ENCODE assay signal across 1 cellular context in the genomic region with DNA sequence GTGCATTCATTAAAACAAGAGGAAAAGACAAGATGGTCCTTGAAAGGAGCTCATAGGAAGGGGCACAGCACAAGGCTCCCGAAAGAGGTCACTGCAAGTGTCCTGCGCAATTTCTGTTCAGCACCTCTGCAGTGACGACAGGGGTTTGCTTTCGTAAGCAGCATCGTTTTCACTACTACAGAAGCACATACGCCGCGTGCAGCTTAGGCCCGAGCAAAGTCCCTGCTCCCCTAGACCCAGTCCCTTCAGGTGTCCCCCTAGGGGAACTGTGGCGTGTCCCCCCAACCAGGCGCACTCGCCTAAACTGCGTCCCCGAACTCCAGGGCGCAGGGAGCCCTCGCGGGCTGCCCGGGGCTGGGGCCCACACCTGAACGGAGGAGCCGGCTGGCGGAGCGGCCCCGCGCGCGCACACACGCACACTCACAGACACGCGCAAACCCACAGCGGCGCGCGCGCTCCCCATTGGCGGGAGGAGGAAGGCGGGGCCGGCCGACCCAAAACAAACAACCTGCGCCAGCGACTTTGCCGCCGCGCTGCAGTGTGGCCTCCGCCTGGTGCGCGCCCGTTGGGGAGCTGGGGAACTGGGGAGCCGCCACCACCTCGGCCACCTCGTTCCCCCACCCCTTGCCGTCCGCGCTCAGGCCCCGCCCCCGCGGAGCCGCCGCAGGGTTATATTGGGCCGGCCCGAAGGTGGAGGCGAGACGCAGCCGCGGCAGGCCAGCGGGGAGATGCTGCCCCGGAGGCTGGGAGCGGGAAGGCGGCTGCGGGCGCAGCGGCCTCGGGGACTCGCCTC.
A peak's percentile ranks its signal among the peaks of the same experiment; 100 is the strongest.
TF ChIP-seq lines count a peak whose summit lies in the region.

A gene with protein sequence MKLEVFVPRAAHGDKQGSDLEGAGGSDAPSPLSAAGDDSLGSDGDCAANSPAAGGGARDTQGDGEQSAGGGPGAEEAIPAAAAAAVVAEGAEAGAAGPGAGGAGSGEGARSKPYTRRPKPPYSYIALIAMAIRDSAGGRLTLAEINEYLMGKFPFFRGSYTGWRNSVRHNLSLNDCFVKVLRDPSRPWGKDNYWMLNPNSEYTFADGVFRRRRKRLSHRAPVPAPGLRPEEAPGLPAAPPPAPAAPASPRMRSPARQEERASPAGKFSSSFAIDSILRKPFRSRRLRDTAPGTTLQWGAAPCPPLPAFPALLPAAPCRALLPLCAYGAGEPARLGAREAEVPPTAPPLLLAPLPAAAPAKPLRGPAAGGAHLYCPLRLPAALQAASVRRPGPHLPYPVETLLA (plus strand): TSS at position 699 of the 793 bp plus-strand sequence. CDS start 607 bp downstream, outside the sequence.

TF ChIP-seq in HEK293, 187 proteins besides CTCF, POLR2A, EP300 and RAD21 (continued from another document):
- TF ChIP-seq, protein P1, sequence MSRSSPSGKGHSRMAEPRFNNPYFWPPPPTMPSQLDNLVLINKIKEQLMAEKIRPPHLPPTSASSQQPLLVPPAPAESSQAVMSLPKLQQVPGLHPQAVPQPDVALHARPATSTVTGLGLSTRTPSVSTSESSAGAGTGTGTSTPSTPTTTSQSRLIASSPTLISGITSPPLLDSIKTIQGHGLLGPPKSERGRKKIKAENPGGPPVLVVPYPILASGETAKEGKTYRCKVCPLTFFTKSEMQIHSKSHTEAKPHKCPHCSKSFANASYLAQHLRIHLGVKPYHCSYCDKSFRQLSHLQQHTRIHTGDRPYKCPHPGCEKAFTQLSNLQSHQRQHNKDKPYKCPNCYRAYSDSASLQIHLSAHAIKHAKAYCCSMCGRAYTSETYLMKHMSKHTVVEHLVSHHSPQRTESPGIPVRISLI (tag by site-specific recombination; IDR thresholded peaks at IDR 0.05) = no peak
- peak; percentile 71; the same call in 1 of the 2 replicates for TF ChIP-seq OSR2 (tag by site-specific recombination; IDR thresholded peaks at IDR 0.05)
- peak; percentile 66 for TF ChIP-seq REST (tag by site-specific recombination; IDR thresholded peaks at IDR 0.05)
- peak; percentile 40 for TF ChIP-seq ZFHX2 (tag by site-specific recombination; conservative IDR thresholded peaks at IDR 0.05)
- no peak for TF ChIP-seq ZNF274 (IDR thresholded peaks at IDR 0.05; ENCODE audit: low read length)
- TF ChIP-seq ZNF274 (tag by site-specific recombination; IDR thresholded peaks at IDR 0.05; ENCODE audit: borderline replicate concordance) = no peak
- TF ChIP-seq, protein P2, sequence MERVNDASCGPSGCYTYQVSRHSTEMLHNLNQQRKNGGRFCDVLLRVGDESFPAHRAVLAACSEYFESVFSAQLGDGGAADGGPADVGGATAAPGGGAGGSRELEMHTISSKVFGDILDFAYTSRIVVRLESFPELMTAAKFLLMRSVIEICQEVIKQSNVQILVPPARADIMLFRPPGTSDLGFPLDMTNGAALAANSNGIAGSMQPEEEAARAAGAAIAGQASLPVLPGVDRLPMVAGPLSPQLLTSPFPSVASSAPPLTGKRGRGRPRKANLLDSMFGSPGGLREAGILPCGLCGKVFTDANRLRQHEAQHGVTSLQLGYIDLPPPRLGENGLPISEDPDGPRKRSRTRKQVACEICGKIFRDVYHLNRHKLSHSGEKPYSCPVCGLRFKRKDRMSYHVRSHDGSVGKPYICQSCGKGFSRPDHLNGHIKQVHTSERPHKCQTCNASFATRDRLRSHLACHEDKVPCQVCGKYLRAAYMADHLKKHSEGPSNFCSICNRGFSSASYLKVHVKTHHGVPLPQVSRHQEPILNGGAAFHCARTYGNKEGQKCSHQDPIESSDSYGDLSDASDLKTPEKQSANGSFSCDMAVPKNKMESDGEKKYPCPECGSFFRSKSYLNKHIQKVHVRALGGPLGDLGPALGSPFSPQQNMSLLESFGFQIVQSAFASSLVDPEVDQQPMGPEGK (tag by site-specific recombination; IDR thresholded peaks at IDR 0.05) = peak; percentile 87
- TF ChIP-seq HOXC10 (CRISPR knock-in tag; IDR thresholded peaks at IDR 0.05) = peak; percentile 66; the same call in 1 of the 2 replicates
